ENCODE assay signal across 12 cellular contexts in genomic region chr7:38187794-38188472, GRCh38. TPM values are rescaled to one million over a fixed set of nuclear protein-coding genes. Genes with fewer than 3 reads are reported as not detected.
DNase-seq lines count a peak whose midpoint lies in the region; ATAC-seq, FAIRE-seq and TF ChIP-seq lines count a peak whose summit lies in the region.
"Had no signal": no experiment of that assay in that cellular context is flagged by ENCODE, and none has a peak within 500 bp of the region (broad histone marks: within the 10 kb centered on the region; RNA-seq: fewer than 3 reads in every experiment).

No MANE protein-coding gene starts in this region.

- no peak for DNase-seq in stimulated activated naive CD8-positive, alpha-beta T cell treated with anti-CD3 and anti-CD28 coated beads, Interleukin-15, Interleukin-2, amounts not matched to agents 100 U/mL and 50 U/mL, for 24 hours
- no peak for DNase-seq in type B pancreatic cell (ENCODE audit: extremely low spot score, unreplicated experiment)
- DNase-seq in T-helper 9 cell: no peak
- no peak for DNase-seq in H54 (ENCODE audit: insufficient read length, low spot score)
- DNase-seq in iPS-NIHi11 (ENCODE audit: low spot score): no peak
- DNase-seq: NCI-H1092 treated with DMSO at 0.1 percent for 48 hours, T1000 had no signal

- no peak for FAIRE-seq in H54 (lab: Jason Lieb, UNC)
- FAIRE-seq: A204.1, frontal cortex had no signal

- H3K27me3 Mint-ChIP-seq in stimulated activated naive CD8-positive, alpha-beta T cell treated with anti-CD3 and anti-CD28 coated beads, Interleukin-15, Interleukin-2, amounts not matched to agents 100 ng/mL and 50 ng/mL, for 24 hours: no peaks in the 10 kb centered on the region
- H3K27me3 Mint-ChIP-seq in type B pancreatic cell: no peaks in the 10 kb centered on the region

- peaks cover 29% of the 10 kb centered on the region for H3K36me3 Mint-ChIP-seq in stimulated activated naive CD8-positive, alpha-beta T cell treated with anti-CD3 and anti-CD28 coated beads, Interleukin-15, Interleukin-2, amounts not matched to agents 100 ng/mL and 50 ng/mL, for 24 hours (ENCODE audit: low read depth)
- peaks cover 38% of the 10 kb centered on the region for H3K36me3 Mint-ChIP-seq in type B pancreatic cell

- ATAC-seq in stimulated activated naive CD8-positive, alpha-beta T cell treated with anti-CD3 and anti-CD28 coated beads, Interleukin-15, Interleukin-2, amounts not matched to agents 100 U/mL and 50 U/mL, for 24 hours: no peak
- ATAC-seq in HG02763 (IDR thresholded peaks at IDR 0.05; ENCODE audit: unreplicated experiment): peak; percentile 86
- peak; percentile 95 for ATAC-seq in HG03558 (IDR thresholded peaks at IDR 0.05; ENCODE audit: extremely low read depth, unreplicated experiment)

- no peak overlapping the region for H3K4me3 Mint-ChIP-seq in stimulated activated naive CD8-positive, alpha-beta T cell treated with anti-CD3 and anti-CD28 coated beads, Interleukin-15, Interleukin-2, amounts not matched to agents 100 ng/mL and 50 ng/mL, for 24 hours
- H3K4me3 Mint-ChIP-seq in type B pancreatic cell: no peak overlapping the region

- peak overlapping the region; percentile 14 for H3K27ac Mint-ChIP-seq in stimulated activated naive CD8-positive, alpha-beta T cell treated with anti-CD3 and anti-CD28 coated beads, Interleukin-15, Interleukin-2, amounts not matched to agents 100 ng/mL and 50 ng/mL, for 24 hours
- H3K27ac Mint-ChIP-seq in type B pancreatic cell: peak overlapping the region; percentile 25

- H3K4me1 Mint-ChIP-seq in stimulated activated naive CD8-positive, alpha-beta T cell treated with anti-CD3 and anti-CD28 coated beads, Interleukin-15, Interleukin-2, amounts not matched to agents 100 ng/mL and 50 ng/mL, for 24 hours (ENCODE audit: low read depth): peaks cover 58% of the 10 kb centered on the region
- H3K4me1 Mint-ChIP-seq in type B pancreatic cell (ENCODE audit: unreplicated experiment): peaks cover 38% of the 10 kb centered on the region

- H3K9me3 Mint-ChIP-seq in stimulated activated naive CD8-positive, alpha-beta T cell treated with anti-CD3 and anti-CD28 coated beads, Interleukin-15, Interleukin-2, amounts not matched to agents 100 ng/mL and 50 ng/mL, for 24 hours: no peaks in the 10 kb centered on the region
- H3K9me3 Mint-ChIP-seq in type B pancreatic cell: peaks cover 4% of the 10 kb centered on the region

- no peak for TF ChIP-seq POLR2A in H54 (IDR thresholded peaks at IDR 0.05; ENCODE audit: low read depth, low read length)

- no peak for TF ChIP-seq CTCF in type B pancreatic cell (conservative IDR thresholded peaks at IDR 0.05)

RNA-seq across cellular contexts. Expression of gene STARD3NL, which starts 9.9 kb away (rescaled TPM):
- total RNA-seq in type B pancreatic cell (ENCODE audit: low replicate concordance): 29.0 and 46.7 TPM in 2 replicates
